ENCODE assay signal across 4 cellular contexts in the genomic region with DNA sequence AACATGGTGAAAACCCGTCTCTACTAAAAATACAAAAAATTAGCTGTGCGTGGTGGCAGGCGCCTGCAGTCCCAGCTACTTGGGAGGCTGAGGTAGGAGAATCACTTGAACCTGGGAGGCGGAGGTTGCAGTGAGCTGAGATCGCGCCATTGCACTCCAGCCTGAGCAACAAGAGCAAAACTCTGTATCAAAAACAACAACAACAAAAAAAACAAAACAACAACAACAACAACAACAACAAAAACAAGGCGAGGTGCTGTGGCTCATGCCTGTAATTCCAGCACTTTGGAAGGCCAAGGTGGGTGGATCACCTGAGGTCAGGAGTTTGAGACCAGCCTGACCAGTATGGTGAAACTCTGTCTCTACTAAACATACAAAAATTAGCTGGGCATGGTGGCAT. TPM values are rescaled to one million over a fixed set of nuclear protein-coding genes. Genes with fewer than 3 reads are reported as not detected.
"Had no signal": no experiment of that assay in that cellular context is flagged by ENCODE, and none has a peak within 500 bp of the region (broad histone marks: within the 10 kb centered on the region; RNA-seq: fewer than 3 reads in every experiment).

No MANE protein-coding gene starts in this region.

RNA-seq across cellular contexts. Expression of gene HOXB1, which starts 21.1 kb away (rescaled TPM):
- total RNA-seq: LHCN-M2, M059J, MCF 10A, NCI-H460 had no signal

RNA-seq across cellular contexts. Expression of gene HOXB2, which starts 35.2 kb away (rescaled TPM):
- total RNA-seq: NCI-H460 had no signal
